Comparison of ENCODE assay signal across 27 cellular contexts in genomic region chr18:52715421-52715820, GRCh38.
"Had no signal": no experiment of that assay in that cellular context is flagged by ENCODE, and none has a peak within 500 bp of the region (broad histone marks: within the 10 kb centered on the region; RNA-seq: fewer than 3 reads in every experiment).

No MANE protein-coding gene starts in this region.

- H3K36me3 ChIP-seq: esophagus squamous epithelium, heart right ventricle, neural progenitor cell, right lobe of liver, thyroid gland had no signal

- DNase-seq: dermis blood vessel endothelial cell; effector memory CD4-positive, alpha-beta T cell; esophagus squamous epithelium; foreskin melanocyte; heart right ventricle; hippocampal formation; immature natural killer cell; mucosa of descending colon; naive B cell; right lobe of liver; small intestine; stimulated activated CD4-positive, alpha-beta T cell treated with anti-CD3 and anti-CD28 coated beads, Interleukin-12 subunit alpha, Interleukin-12 subunit beta, amount 100 ng/mL, for 4 hours; stimulated activated CD4-positive, alpha-beta T cell treated with anti-CD3 and anti-CD28 coated beads, Interleukin-1b, Interleukin-23, amount 100 ng/mL, for 48 hours; stimulated activated CD4-positive, alpha-beta T cell treated with anti-CD3 and anti-CD28 coated beads, Interleukin-4, amount 100 ng/mL, for 1 hour; stimulated activated CD8-positive, alpha-beta memory T cell treated with anti-CD3 and anti-CD28 coated beads, Interleukin-4, amount 100 ng/mL, for 48 hours; stimulated activated naive CD4-positive, alpha-beta T cell; stimulated activated naive CD8-positive, alpha-beta T cell treated with anti-CD3 and anti-CD28 coated beads, Interleukin-15, amount 100 ng/mL, for 72 hours; thyroid gland had no signal

- H3K27ac Mint-ChIP-seq: immature natural killer cell; memory B cell; mesothelial cell of epicardium; naive B cell; natural killer cell treated with Interleukin-12 subunit alpha and Interleukin-12 subunit beta and Interleukin-15 and Interleukin-18, amount 100 ng/mL, for 72 hours; neural progenitor cell; progenitor cell of endocrine pancreas; stimulated activated naive CD8-positive, alpha-beta T cell treated with anti-CD3 and anti-CD28 coated beads, Interleukin-15, amount 100 ng/mL, for 72 hours; type B pancreatic cell had no signal

- H3K4me2 ChIP-seq: neural progenitor cell had no signal

- H3K27ac ChIP-seq: coronary artery, esophagus squamous epithelium, heart right ventricle, neural progenitor cell, parathyroid adenoma, right lobe of liver, thyroid gland had no signal

- H3K4me1 Mint-ChIP-seq: immature natural killer cell; memory B cell; mesothelial cell of epicardium; naive B cell; stimulated activated naive CD8-positive, alpha-beta T cell treated with anti-CD3 and anti-CD28 coated beads, Interleukin-15, amount 100 ng/mL, for 72 hours had no signal

- H3K4me1 ChIP-seq: esophagus squamous epithelium, heart right ventricle, neural progenitor cell, parathyroid adenoma, right lobe of liver, thyroid gland had no signal

- H3K4me3 ChIP-seq: coronary artery, esophagus squamous epithelium, heart right ventricle, lung, mucosa of descending colon, neural progenitor cell, right lobe of liver, thyroid gland had no signal

- H3K9ac ChIP-seq: neural progenitor cell, parathyroid adenoma had no signal

- H3K9me3 Mint-ChIP-seq: memory B cell; mesothelial cell of epicardium; stimulated activated naive CD8-positive, alpha-beta T cell treated with anti-CD3 and anti-CD28 coated beads, Interleukin-15, amount 100 ng/mL, for 72 hours; type B pancreatic cell had no signal

- ATAC-seq: heart right ventricle; mucosa of descending colon; natural killer cell treated with Interleukin-12 subunit alpha and Interleukin-12 subunit beta and Interleukin-15 and Interleukin-18, amount 100 ng/mL, for 72 hours; right lobe of liver; stimulated activated naive CD8-positive, alpha-beta T cell treated with anti-CD3 and anti-CD28 coated beads, Interleukin-15, amount 100 ng/mL, for 72 hours had no signal

- H3K4me3 Mint-ChIP-seq: immature natural killer cell; memory B cell; mesothelial cell of epicardium; naive B cell; natural killer cell treated with Interleukin-12 subunit alpha and Interleukin-12 subunit beta and Interleukin-15 and Interleukin-18, amount 100 ng/mL, for 72 hours; neural progenitor cell; stimulated activated naive CD8-positive, alpha-beta T cell treated with anti-CD3 and anti-CD28 coated beads, Interleukin-15, amount 100 ng/mL, for 72 hours; type B pancreatic cell had no signal

- H3K9me3 ChIP-seq: esophagus squamous epithelium, heart right ventricle, mucosa of descending colon, right lobe of liver, thyroid gland had no signal

- H3K27me3 Mint-ChIP-seq: memory B cell; natural killer cell treated with Interleukin-12 subunit alpha and Interleukin-12 subunit beta and Interleukin-15 and Interleukin-18, amount 100 ng/mL, for 72 hours; stimulated activated naive CD8-positive, alpha-beta T cell treated with anti-CD3 and anti-CD28 coated beads, Interleukin-15, amount 100 ng/mL, for 72 hours had no signal

- H3K36me3 Mint-ChIP-seq: immature natural killer cell; memory B cell; mesothelial cell of epicardium; naive B cell; natural killer cell treated with Interleukin-12 subunit alpha and Interleukin-12 subunit beta and Interleukin-15 and Interleukin-18, amount 100 ng/mL, for 72 hours; type B pancreatic cell had no signal

- H3K27me3 ChIP-seq: esophagus squamous epithelium, heart right ventricle, neural progenitor cell, right lobe of liver, thyroid gland had no signal
